In genomic region chr2:101442042-101442666, GRCh38 we compare ENCODE assay signal across 15 cellular contexts. TPM values are rescaled to one million over a fixed set of nuclear protein-coding genes. Genes with fewer than 3 reads are reported as not detected.
DNase-seq lines count a peak whose midpoint lies in the region; ATAC-seq, FAIRE-seq and TF ChIP-seq lines count a peak whose summit lies in the region.
"Had no signal": no experiment of that assay in that cellular context is flagged by ENCODE, and none has a peak within 500 bp of the region (broad histone marks: within the 10 kb centered on the region; RNA-seq: fewer than 3 reads in every experiment).

No MANE protein-coding gene starts in this region.

- ATAC-seq in IMR-90 (ENCODE audit: low read depth) (peak; percentile 49), omental fat pad (ENCODE audit: low FRiP score) (no peak)

- peaks cover 4 to 26% (median 20%) of the 10 kb centered on the region in 10 experiments; a peak in 19 of 20 replicates for H3K4me1 ChIP-seq in BLaER1 treated with 17β-estradiol and CSF1 and Interleukin-3, amounts not matched to agents 10 nM and 100 nM
- H3K4me1 ChIP-seq in IMR-90 (ENCODE audit: control insufficient read depth, insufficient read depth, low read length) (peaks cover 14% of the 10 kb centered on the region), astrocyte (ENCODE audit: insufficient read depth, low read length) (peaks cover 39% of the 10 kb centered on the region), mesenchymal stem cell (ENCODE audit: control insufficient read depth, insufficient read depth, low read depth, low read length) (peaks cover 2% of the 10 kb centered on the region), ovary (ENCODE audit: insufficient read depth) (peaks cover 6% of the 10 kb centered on the region)

- H2AFZ ChIP-seq in IMR-90 (replicated peaks; ENCODE audit: low read length, poor library complexity) = no peak overlapping the region
- H2AFZ ChIP-seq in astrocyte (ENCODE audit: low read depth, low read length) = no peak overlapping the region
- H2AFZ ChIP-seq in mesenchymal stem cell (ENCODE audit: low read depth, low read length) = no peak overlapping the region

- H4K8ac ChIP-seq in IMR-90 (ENCODE audit: low read depth in 2 of 2, low read length in 2 of 2) = peak overlapping the region in 1 of 2 experiments; percentile 37; a peak in 1 of 4 replicates
- no peak overlapping the region for H4K8ac ChIP-seq in mesenchymal stem cell (ENCODE audit: low read length)

- H4K91ac ChIP-seq in IMR-90 (ENCODE audit: insufficient read depth, low read depth, low read length) (no peak overlapping the region), mesenchymal stem cell (ENCODE audit: low read length) (no peak overlapping the region)

- H2AK5ac ChIP-seq in IMR-90 (ENCODE audit: low read depth, low read length) (no peak overlapping the region; the same call in 1 of the 2 replicates), mesenchymal stem cell (ENCODE audit: low read length, severe bottlenecking) (no peak overlapping the region)

- peaks cover 14 to 23% (median 20%) of the 10 kb centered on the region in 11 experiments for H3K9me3 ChIP-seq in BLaER1 treated with 17β-estradiol and CSF1 and Interleukin-3, amounts not matched to agents 10 nM and 100 nM (replicated peaks in 1 of 11)
- no peaks in the 10 kb centered on the region for H3K9me3 ChIP-seq in IMR-90 (ENCODE audit: control insufficient read depth, insufficient read depth, low read length)
- no peaks in the 10 kb centered on the region for H3K9me3 ChIP-seq in astrocyte (ENCODE audit: insufficient read depth, low read depth, low read length)
- H3K9me3 ChIP-seq in mesenchymal stem cell (ENCODE audit: control insufficient read depth, low read length) = no peaks in the 10 kb centered on the region
- H3K9me3 ChIP-seq in ovary = no peaks in the 10 kb centered on the region
- H3K9me3 ChIP-seq: thoracic aorta had no signal

- H3K18ac ChIP-seq in IMR-90 (ENCODE audit: low read depth, low read length) = peak overlapping the region; percentile 67; the same call in 1 of the 2 replicates
- H3K18ac ChIP-seq in mesenchymal stem cell (ENCODE audit: low read depth in 1 of 2, low read length in 2 of 2) = no peak overlapping the region

- peak overlapping the region; percentile 66; the same call in 1 of the 2 replicates for H4K5ac ChIP-seq in IMR-90 (ENCODE audit: low read depth, low read length)

- peaks cover 3% of the 10 kb centered on the region for H3K9me3 Mint-ChIP-seq in astrocyte (ENCODE audit: unreplicated experiment)

- H3K9ac ChIP-seq in BLaER1 treated with 17β-estradiol and CSF1 and Interleukin-3, amounts not matched to agents 10 nM and 100 nM = no peak overlapping the region
- no peak overlapping the region for H3K9ac ChIP-seq in IMR-90 (ENCODE audit: low read depth, low read length)
- H3K9ac ChIP-seq in astrocyte (ENCODE audit: low read length) = peak overlapping the region; percentile 55
- peak overlapping the region; percentile 64 for H3K9ac ChIP-seq in mesenchymal stem cell (ENCODE audit: low read length)

- H3K14ac ChIP-seq in IMR-90 (replicated peaks; ENCODE audit: low read depth, low read length) (peak overlapping the region; percentile 10; the same call in 1 of the 2 replicates), mesenchymal stem cell (ENCODE audit: low read length in 2 of 2) (no peak overlapping the region)

- peaks cover 18% of the 10 kb centered on the region for H3K4me1 Mint-ChIP-seq in astrocyte (ENCODE audit: low read depth, unreplicated experiment)
- H3K4me1 Mint-ChIP-seq: IgD-negative memory B cell had no signal

- no peak overlapping the region for H3K4me3 ChIP-seq in BLaER1 treated with 17β-estradiol and CSF1 and Interleukin-3, amounts not matched to agents 10 nM and 100 nM
- H3K4me3 ChIP-seq in IMR-90 (ENCODE audit: insufficient read depth, low read depth, low read length) (no peak overlapping the region), astrocyte (ENCODE audit: insufficient read depth, low read depth, low read length) (peak overlapping the region; percentile 4), mesenchymal stem cell (ENCODE audit: insufficient read depth in 1 of 2, low read depth in 1 of 2, low read length in 2 of 2) (no peak overlapping the region), ovary (no peak overlapping the region)
- H3K4me3 ChIP-seq: thoracic aorta had no signal

- POLR2A ChIA-PET in IMR-90 (lab: Charles Lee; ENCODE audit: unreplicated experiment) = no interaction called here

- H4K20me1 ChIP-seq in BLaER1 treated with 17β-estradiol and CSF1 and Interleukin-3, amounts not matched to agents 10 nM and 100 nM = peaks cover 0 to 10% (median 0%) of the 10 kb centered on the region in 11 experiments; a peak in 7 of 22 replicates
- no peaks in the 10 kb centered on the region for H4K20me1 ChIP-seq in IMR-90 (ENCODE audit: insufficient read depth, low read length)
- H4K20me1 ChIP-seq in astrocyte (ENCODE audit: insufficient read depth, low read length) = no peaks in the 10 kb centered on the region

- no peak for TF ChIP-seq POLR2A in IMR-90 (IDR thresholded peaks at IDR 0.05; ENCODE audit: low read depth, low read length)
- TF ChIP-seq POLR2A in ovary (IDR thresholded peaks at IDR 0.05) = no peak

- in situ Hi-C loops in IMR-90 (cut with MboI; ENCODE audit: low sequenced_read_pairs) = no loop called here

- H3K4ac ChIP-seq in IMR-90 (ENCODE audit: low read depth, low read length) (no peak overlapping the region), mesenchymal stem cell (ENCODE audit: low read depth in 1 of 2, low read length in 2 of 2) (no peak overlapping the region)

- peaks cover 3% of the 10 kb centered on the region for H3K36me3 Mint-ChIP-seq in astrocyte (ENCODE audit: low read depth, unreplicated experiment)

- CTCF ChIA-PET in IMR-90 (lab: Yijun Ruan, JAX) = no interaction called here

- peaks cover 0 to 28% (median 0%) of the 10 kb centered on the region in 11 experiments; a peak in 3 of 22 replicates for H3K27me3 ChIP-seq in BLaER1 treated with 17β-estradiol and CSF1 and Interleukin-3, amounts not matched to agents 10 nM and 100 nM
- H3K27me3 ChIP-seq in IMR-90 (ENCODE audit: control insufficient read depth, insufficient read depth, low read length) = no peaks in the 10 kb centered on the region
- no peaks in the 10 kb centered on the region for H3K27me3 ChIP-seq in astrocyte (ENCODE audit: insufficient read depth, low read length)
- no peaks in the 10 kb centered on the region for H3K27me3 ChIP-seq in mesenchymal stem cell (ENCODE audit: control insufficient read depth in 1 of 2, insufficient read depth in 1 of 2, low read length in 2 of 2)
- no peaks in the 10 kb centered on the region for H3K27me3 ChIP-seq in ovary

- dilution Hi-C loops in IMR-90 (cut with HindIII; ENCODE audit: low sequenced_read_pairs, unreplicated experiment) = no loop called here

- peak; percentile 63 for DNase-seq in IMR-90
- DNase-seq in astrocyte (ENCODE audit: low read depth) = peak; percentile 82
- peak; percentile 61 for DNase-seq in mesenchymal stem cell
- no peak for DNase-seq in activated gamma-delta T cell treated with Interleukin-2 at 50 U/mL for 16 hours
- DNase-seq in activated effector memory CD4-positive, alpha-beta T cell treated with anti-CD3 and anti-CD28 coated beads, Interleukin-2, amount 50 U/mL, for 16 hours = no peak
- no peak for DNase-seq in omental fat pad (ENCODE audit: low spot score)
- DNase-seq in ovary = no peak
- DNase-seq: activated CD4-positive, alpha-beta T cell treated with anti-CD3 and anti-CD28 coated beads, Interleukin-2, amount 50 U/mL, for 1 hour; anterior cingulate cortex; DMS 273 treated with DMSO at 0.1 percent for 48 hours; erythroblast had no signal

- peaks cover 4% of the 10 kb centered on the region for H3K27me3 Mint-ChIP-seq in astrocyte (ENCODE audit: low read depth, unreplicated experiment)

- H3K23ac ChIP-seq in IMR-90 (ENCODE audit: low read depth, low read length) (peak overlapping the region; percentile 13; the same call in 1 of the 2 replicates), mesenchymal stem cell (ENCODE audit: low read length in 2 of 2) (no peak overlapping the region)

- H2BK20ac ChIP-seq in IMR-90 (ENCODE audit: low read depth, low read length) = peak overlapping the region; percentile 2; the same call in 1 of the 2 replicates

- WGBS in IMR-90 (ENCODE audit: extremely low coverage in 2 of 2, insufficient read length in 1 of 2), 2 experiments = no CpG with 5 or more reads among the region's 1 CpG
- WGBS in mesenchymal stem cell = no CpG with 5 or more reads among the region's 1 CpG
- WGBS in ovary, 3 donors = 63 to 71% (median 65%) methylated on average over 1 of the region's 1 CpG

- no TSS peak for BruUV-seq in IMR-90 (replicated peaks; lab: Mats Ljungman, UMichigan)

- peak overlapping the region in 6 of 11 experiments; percentile 13 to 49 (median 32); a peak in 9 of 22 replicates for H3K4me2 ChIP-seq in BLaER1 treated with 17β-estradiol and CSF1 and Interleukin-3, amounts not matched to agents 10 nM and 100 nM
- H3K4me2 ChIP-seq in IMR-90 (ENCODE audit: low read depth, low read length) (peak overlapping the region; percentile 24; the same call in 1 of the 2 replicates), astrocyte (ENCODE audit: low read length) (peak overlapping the region; percentile 49), mesenchymal stem cell (ENCODE audit: low read length, poor library complexity, severe bottlenecking) (no peak overlapping the region)

- no peak for TF ChIP-seq EP300 in ovary (IDR thresholded peaks at IDR 0.05)

- H2BK12ac ChIP-seq in mesenchymal stem cell (ENCODE audit: low read length in 2 of 2) = no peak overlapping the region

- no peak overlapping the region for H3K27ac ChIP-seq in BLaER1 treated with 17β-estradiol and CSF1 and Interleukin-3, amounts not matched to agents 10 nM and 100 nM
- H3K27ac ChIP-seq in IMR-90 (ENCODE audit: insufficient read depth, low read length) (no peak overlapping the region), astrocyte (ENCODE audit: low read depth, low read length) (peak overlapping the region; percentile 80), mesenchymal stem cell (ENCODE audit: low read length, poor library complexity, severe bottlenecking) (no peak overlapping the region), ovary (peak overlapping the region in 1 of 2 donors; percentile 46)

- H3K36me3 ChIP-seq in BLaER1 treated with 17β-estradiol and CSF1 and Interleukin-3, amounts not matched to agents 10 nM and 100 nM = peaks cover 0 to 40% (median 11%) of the 10 kb centered on the region in 11 experiments; a peak in 12 of 22 replicates
- no peaks in the 10 kb centered on the region for H3K36me3 ChIP-seq in IMR-90 (ENCODE audit: control insufficient read depth, insufficient read depth, low read length)
- H3K36me3 ChIP-seq in astrocyte (ENCODE audit: insufficient read depth, low read length) = no peaks in the 10 kb centered on the region
- H3K36me3 ChIP-seq in mesenchymal stem cell (ENCODE audit: control insufficient read depth in 1 of 2, insufficient read depth in 2 of 2, low read depth in 1 of 2, low read length in 2 of 2) = peaks cover 0 to 64% of the 10 kb centered on the region in 2 experiments
- H3K36me3 ChIP-seq in ovary = no peaks in the 10 kb centered on the region
- H3K36me3 ChIP-seq: thoracic aorta had no signal

- peak overlapping the region; percentile 80; the same call in 1 of the 2 replicates for H2BK120ac ChIP-seq in IMR-90 (ENCODE audit: low read depth, low read length)
- no peak overlapping the region for H2BK120ac ChIP-seq in mesenchymal stem cell (ENCODE audit: low read depth, low read length)

- no peak overlapping the region for H3K56ac ChIP-seq in IMR-90 (ENCODE audit: extremely low read depth, insufficient read depth, low read length)

- peaks cover 26 to 56% of the 10 kb centered on the region in 2 experiments for H3K79me1 ChIP-seq in IMR-90 (ENCODE audit: low read depth in 1 of 2, low read length in 2 of 2)
- no peaks in the 10 kb centered on the region for H3K79me1 ChIP-seq in mesenchymal stem cell (replicated peaks; ENCODE audit: low read length, poor library complexity, severe bottlenecking)

- intact Hi-C loops in IMR-90 (cut with micrococcal nuclease) = no loop called here
- intact Hi-C loops in ovary (cut with DNase I) = loop anchor here in 1 of 4 donors (10.0 kb wide), 1 partner anchor 73 kb away; no protein-coding TSS in a partner anchor

- peak overlapping the region; percentile 6; the same call in 1 of the 3 replicates for H2BK15ac ChIP-seq in IMR-90 (ENCODE audit: low read depth, low read length)
- H2BK15ac ChIP-seq in mesenchymal stem cell (ENCODE audit: low read depth, poor library complexity, severe bottlenecking) = no peak overlapping the region

- TF ChIP-seq CTCF in IMR-90 (conservative IDR thresholded peaks at IDR 0.05; ENCODE audit: low read depth, low read length) (no peak), astrocyte (IDR thresholded peaks at IDR 0.05; ENCODE audit: insufficient read depth, low read depth, low read length) (no peak), omental fat pad (IDR thresholded peaks at IDR 0.05) (no peak), ovary (IDR thresholded peaks at IDR 0.05) (no peak)

- no peaks in the 10 kb centered on the region for H3K79me2 ChIP-seq in astrocyte (ENCODE audit: insufficient read depth, low read length)

- FAIRE-seq in astrocyte (lab: Jason Lieb, UNC) = peak; percentile 96
- FAIRE-seq: islet of Langerhans had no signal

- H3K4me3 Mint-ChIP-seq in astrocyte (ENCODE audit: unreplicated experiment) = no peak overlapping the region
- H3K4me3 Mint-ChIP-seq: IgD-negative memory B cell had no signal

- 0 out of 2 replicates have a peak, but pooled peaks have one; percentile 2 for TF ChIP-seq RAD21 in IMR-90 (IDR thresholded peaks at IDR 0.05; ENCODE audit: low read length)

- H3K27ac Mint-ChIP-seq in astrocyte (ENCODE audit: unreplicated experiment) = peak overlapping the region; percentile 83
- H3K27ac Mint-ChIP-seq: IgD-negative memory B cell had no signal

- H2AK9ac ChIP-seq in IMR-90 (replicated peaks; ENCODE audit: low read depth, low read length, poor library complexity) = no peak overlapping the region

- peak overlapping the region; percentile 12 for H2BK5ac ChIP-seq in IMR-90 (ENCODE audit: low read depth, low read length, poor library complexity, severe bottlenecking)
- no peak overlapping the region for H2BK5ac ChIP-seq in mesenchymal stem cell (ENCODE audit: low read depth, low read length, poor library complexity, severe bottlenecking)

- peaks cover 27% of the 10 kb centered on the region; the same call in 1 of the 2 replicates for H3K9me1 ChIP-seq in IMR-90 (ENCODE audit: insufficient read depth, low read length)

RNA-seq across cellular contexts. Expression of gene RFX8, which starts 32.8 kb away (rescaled TPM):
- 1.9 and 2.9 TPM in 2 replicates for total RNA-seq in IMR-90 (2012; rRNA removed)
- polyA plus RNA-seq in IMR-90 (2012; rRNA removed) = 3.4 and 5.3 TPM in 2 replicates
- 0.65 and 1.5 TPM in 2 replicates for polyA plus RNA-seq in IMR-90 (2012; cell fraction: cytosol; rRNA removed)
- 15.7 and 27.7 TPM in 2 replicates for polyA plus RNA-seq in IMR-90 (2012; cell fraction: nucleus; rRNA removed; ENCODE audit: low replicate concordance)
- total RNA-seq in astrocyte = not detected in 2 replicates
- polyA plus RNA-seq in mesenchymal stem cell (2013, experiment 1 of 2) = 0.55 TPM
- 0.66 TPM for polyA plus RNA-seq in mesenchymal stem cell (2013, experiment 2 of 2)
- total RNA-seq in omental fat pad = 1 to 10 TPM in 2 of 4 donors, not detected in 2; 2.6 to 3.9 TPM
- 1 to 10 TPM in 1 of 7 donors, under 1 TPM in 6; 0.32 to 1.7 (median 0.38) TPM for total RNA-seq in ovary
- under 1 TPM; 0.05 to 0.70 TPM for polyA plus RNA-seq in ovary
- polyA plus RNA-seq: IgD-negative memory B cell had no signal

RNA-seq across cellular contexts. Expression of gene CREG2, which starts 54.9 kb away (rescaled TPM):
- total RNA-seq in IMR-90 (2012; rRNA removed) (not detected in 2 replicates), astrocyte (0.11 TPM in 1 of 2 replicates, not detected in the other), omental fat pad (under 1 TPM in 1 of 4 donors, not detected in 3; 0.09 TPM), ovary (under 1 TPM in 6 of 7 donors, not detected in 1; 0.05 to 0.57 (median 0.36) TPM)
- polyA plus RNA-seq in IMR-90 (2012; rRNA removed) (0.17 and 0.24 TPM in 2 replicates), ovary (under 1 TPM; 0.04 to 0.05 TPM)
- polyA plus RNA-seq in IMR-90 (2012; cell fraction: cytosol; rRNA removed) = 0.06 and 0.12 TPM in 2 replicates
- polyA plus RNA-seq in IMR-90 (2012; cell fraction: nucleus; rRNA removed; ENCODE audit: low replicate concordance) = 0.05 and 0.13 TPM in 2 replicates
- not detected for polyA plus RNA-seq in mesenchymal stem cell (2013, experiment 1 of 2)
- not detected for polyA plus RNA-seq in mesenchymal stem cell (2013, experiment 2 of 2)
- total RNA-seq: thoracic aorta had no signal

Comparison
In these comparisons a context has a peak if more than half of its experiments do, and no peak if none do; other contexts are left out.
1. H3K9ac ChIP-seq: peak in astrocyte (single experiment) and mesenchymal stem cell (single experiment); none in BLaER1 treated with 17β-estradiol and CSF1 and Interleukin-3, amounts not matched to agents 10 nM and 100 nM (0 of 11) and IMR-90 (single experiment).
2. DNase-seq: peak in IMR-90 (single experiment), astrocyte (single experiment) and mesenchymal stem cell (single experiment); none in activated gamma-delta T cell treated with Interleukin-2 at 50 U/mL for 16 hours (single experiment), activated effector memory CD4-positive, alpha-beta T cell treated with anti-CD3 and anti-CD28 coated beads, Interleukin-2, amount 50 U/mL, for 16 hours (single experiment), omental fat pad (single experiment) and ovary (0 of 5).